ENCODE assay signal across 1 cellular context in the genomic region with DNA sequence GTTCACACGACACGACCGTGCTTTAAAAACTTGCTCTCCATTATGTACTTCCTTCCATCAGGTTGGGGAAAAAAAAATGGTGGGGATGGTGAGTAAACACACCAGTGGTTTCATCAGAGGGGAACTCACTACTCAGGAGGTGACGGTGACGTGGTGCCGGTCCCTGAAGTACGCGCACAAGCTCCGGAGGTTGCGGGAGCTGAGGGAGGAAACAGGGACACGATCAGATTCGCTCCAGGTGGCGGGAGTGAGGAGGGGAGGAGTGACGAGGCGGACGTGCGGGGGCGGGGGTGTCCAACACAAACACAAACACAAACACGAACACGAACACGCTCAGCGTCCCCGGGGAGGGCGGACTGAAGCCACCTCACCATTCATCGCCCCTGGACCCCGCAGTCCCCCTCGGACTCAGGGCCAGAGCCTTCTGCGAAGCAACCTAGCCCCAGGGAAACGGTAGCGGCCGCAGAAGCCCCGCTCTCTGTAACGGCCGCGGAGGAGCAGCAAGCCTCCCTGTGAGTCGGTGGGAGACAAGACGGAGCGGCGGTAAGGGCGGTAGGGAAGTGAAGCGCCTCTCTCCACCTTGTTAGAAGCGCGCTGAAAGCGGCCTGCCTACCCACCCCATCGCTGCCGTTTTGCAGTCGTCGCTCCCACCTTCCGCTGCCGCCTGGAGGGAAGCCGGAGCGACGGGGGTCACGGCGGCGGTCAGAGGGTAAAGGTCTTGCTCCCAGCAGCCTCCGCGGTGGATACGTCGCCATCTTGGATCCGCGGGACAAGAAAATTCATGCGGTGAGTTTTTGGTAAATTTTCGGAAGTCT.
TF ChIP-seq lines count a peak whose summit lies in the region.

A gene with protein sequence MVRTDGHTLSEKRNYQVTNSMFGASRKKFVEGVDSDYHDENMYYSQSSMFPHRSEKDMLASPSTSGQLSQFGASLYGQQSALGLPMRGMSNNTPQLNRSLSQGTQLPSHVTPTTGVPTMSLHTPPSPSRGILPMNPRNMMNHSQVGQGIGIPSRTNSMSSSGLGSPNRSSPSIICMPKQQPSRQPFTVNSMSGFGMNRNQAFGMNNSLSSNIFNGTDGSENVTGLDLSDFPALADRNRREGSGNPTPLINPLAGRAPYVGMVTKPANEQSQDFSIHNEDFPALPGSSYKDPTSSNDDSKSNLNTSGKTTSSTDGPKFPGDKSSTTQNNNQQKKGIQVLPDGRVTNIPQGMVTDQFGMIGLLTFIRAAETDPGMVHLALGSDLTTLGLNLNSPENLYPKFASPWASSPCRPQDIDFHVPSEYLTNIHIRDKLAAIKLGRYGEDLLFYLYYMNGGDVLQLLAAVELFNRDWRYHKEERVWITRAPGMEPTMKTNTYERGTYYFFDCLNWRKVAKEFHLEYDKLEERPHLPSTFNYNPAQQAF (plus strand): TSS at position 739 of the 815 bp plus-strand sequence. CDS start 34,794 bp downstream, outside the sequence.

TF ChIP-seq in HepG2, 621 proteins besides CTCF, POLR2A, EP300 and RAD21 (continued from another document and continues in another):
- TF ChIP-seq RELA (CRISPR knock-in tag; IDR thresholded peaks at IDR 0.05) (0 out of 2 replicates have a peak, but pooled peaks have one; percentile 74), TAF1 (CRISPR knock-in tag; IDR thresholded peaks at IDR 0.05) (peak; percentile 84), ZNF781 (CRISPR knock-in tag; IDR thresholded peaks at IDR 0.05; ENCODE audit: borderline replicate concordance, not compliant biosample characterization) (no peak), CREM (IDR thresholded peaks at IDR 0.05) (peak; percentile 64), CREM (CRISPR knock-in tag; IDR thresholded peaks at IDR 0.05) (no peak; the same call in 1 of the 2 replicates), BRD4 (CRISPR knock-in tag; IDR thresholded peaks at IDR 0.05) (peak; percentile 14; the same call in 1 of the 2 replicates), ZNF292 (CRISPR knock-in tag; IDR thresholded peaks at IDR 0.05; ENCODE audit: borderline replicate concordance, low read depth) (peak; percentile 90), ZNF780A (CRISPR knock-in tag; IDR thresholded peaks at IDR 0.05) (peak; percentile 84; the same call in 1 of the 2 replicates), MEIS2 (CRISPR knock-in tag; IDR thresholded peaks at IDR 0.05) (no peak), ZNF720 (CRISPR knock-in tag; IDR thresholded peaks at IDR 0.05) (no peak), ZBTB21 (CRISPR knock-in tag; IDR thresholded peaks at IDR 0.05) (peak; percentile 92), MIER3 (CRISPR knock-in tag; IDR thresholded peaks at IDR 0.05; ENCODE audit: borderline replicate concordance) (0 out of 2 replicates have a peak, but pooled peaks have one; percentile 18), ZNF230 (CRISPR knock-in tag; IDR thresholded peaks at IDR 0.05) (peak; percentile 79; the same call in 1 of the 2 replicates), KLF11 (CRISPR knock-in tag; IDR thresholded peaks at IDR 0.05) (0 out of 2 replicates have a peak, but pooled peaks have one; percentile 41), ZSCAN21 (CRISPR knock-in tag; IDR thresholded peaks at IDR 0.05; ENCODE audit: borderline replicate concordance) (peak; percentile 53; the same call in 1 of the 2 replicates), ZBTB20 (CRISPR knock-in tag; IDR thresholded peaks at IDR 0.05; ENCODE audit: borderline replicate concordance, low read depth) (no peak), ZNF3 (CRISPR knock-in tag; IDR thresholded peaks at IDR 0.05) (peak; percentile 51; the same call in 1 of the 2 replicates), GLI4 (CRISPR knock-in tag; IDR thresholded peaks at IDR 0.05; ENCODE audit: borderline replicate concordance) (0 out of 2 replicates have a peak, but pooled peaks have one; percentile 94), REXO4 (CRISPR knock-in tag; IDR thresholded peaks at IDR 0.05; ENCODE audit: borderline replicate concordance) (no peak), TMF1 (CRISPR knock-in tag; IDR thresholded peaks at IDR 0.05; ENCODE audit: low read depth) (peak; percentile 85), KAT2B (IDR thresholded peaks at IDR 0.05; ENCODE audit: borderline replicate concordance, low read depth, low read length) (no peak), ZFP36L2 (CRISPR knock-in tag; IDR thresholded peaks at IDR 0.05) (no peak), FOXA1 (IDR thresholded peaks at IDR 0.05) (no peak), FOXA1 (CRISPR knock-in tag; IDR thresholded peaks at IDR 0.05) (peak; percentile 84), SAP130 (CRISPR knock-in tag; IDR thresholded peaks at IDR 0.05; ENCODE audit: low read depth) (peak; percentile 60), PPARG (CRISPR knock-in tag; conservative IDR thresholded peaks at IDR 0.05) (0 out of 2 replicates have a peak, but pooled peaks have one; percentile 21), ONECUT2 (CRISPR knock-in tag; IDR thresholded peaks at IDR 0.05) (no peak), ZNF761 (CRISPR knock-in tag; conservative IDR thresholded peaks at IDR 0.05) (peak; percentile 65; the same call in 1 of the 2 replicates), NFATC3 (CRISPR knock-in tag; IDR thresholded peaks at IDR 0.05) (no peak), ZNF878 (CRISPR knock-in tag; IDR thresholded peaks at IDR 0.05) (no peak; the same call in 1 of the 2 replicates), FOXA3 (CRISPR knock-in tag; IDR thresholded peaks at IDR 0.05) (peak; percentile 75), ZNF746 (CRISPR knock-in tag; IDR thresholded peaks at IDR 0.05) (peak; percentile 78)
- TF ChIP-seq, protein P1, sequence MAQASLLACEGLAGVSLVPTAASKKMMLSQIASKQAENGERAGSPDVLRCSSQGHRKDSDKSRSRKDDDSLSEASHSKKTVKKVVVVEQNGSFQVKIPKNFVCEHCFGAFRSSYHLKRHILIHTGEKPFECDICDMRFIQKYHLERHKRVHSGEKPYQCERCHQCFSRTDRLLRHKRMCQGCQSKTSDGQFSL (CRISPR knock-in tag; IDR thresholded peaks at IDR 0.05) = 0 out of 2 replicates have a peak, but pooled peaks have one; percentile 35
- TF ChIP-seq, protein P2, sequence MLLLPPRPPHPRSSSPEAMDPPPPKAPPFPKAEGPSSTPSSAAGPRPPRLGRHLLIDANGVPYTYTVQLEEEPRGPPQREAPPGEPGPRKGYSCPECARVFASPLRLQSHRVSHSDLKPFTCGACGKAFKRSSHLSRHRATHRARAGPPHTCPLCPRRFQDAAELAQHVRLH (CRISPR knock-in tag; IDR thresholded peaks at IDR 0.05; ENCODE audit: borderline replicate concordance, low read depth) = peak; percentile 68
- TF ChIP-seq, protein P3, sequence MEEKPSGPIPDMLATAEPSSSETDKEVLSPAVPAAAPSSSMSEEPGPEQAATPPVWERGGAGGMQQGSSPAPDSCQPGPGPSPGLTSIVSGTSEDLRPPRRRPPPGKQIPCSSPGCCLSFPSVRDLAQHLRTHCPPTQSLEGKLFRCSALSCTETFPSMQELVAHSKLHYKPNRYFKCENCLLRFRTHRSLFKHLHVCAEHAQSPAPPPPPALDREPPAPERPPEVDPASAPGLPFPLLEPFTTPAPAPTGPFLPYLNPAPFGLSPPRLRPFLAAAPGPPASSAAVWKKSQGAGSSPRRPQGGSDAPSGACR (CRISPR knock-in tag; IDR thresholded peaks at IDR 0.05) = peak; percentile 96; the same call in 1 of the 2 replicates
- TF ChIP-seq, protein P4, sequence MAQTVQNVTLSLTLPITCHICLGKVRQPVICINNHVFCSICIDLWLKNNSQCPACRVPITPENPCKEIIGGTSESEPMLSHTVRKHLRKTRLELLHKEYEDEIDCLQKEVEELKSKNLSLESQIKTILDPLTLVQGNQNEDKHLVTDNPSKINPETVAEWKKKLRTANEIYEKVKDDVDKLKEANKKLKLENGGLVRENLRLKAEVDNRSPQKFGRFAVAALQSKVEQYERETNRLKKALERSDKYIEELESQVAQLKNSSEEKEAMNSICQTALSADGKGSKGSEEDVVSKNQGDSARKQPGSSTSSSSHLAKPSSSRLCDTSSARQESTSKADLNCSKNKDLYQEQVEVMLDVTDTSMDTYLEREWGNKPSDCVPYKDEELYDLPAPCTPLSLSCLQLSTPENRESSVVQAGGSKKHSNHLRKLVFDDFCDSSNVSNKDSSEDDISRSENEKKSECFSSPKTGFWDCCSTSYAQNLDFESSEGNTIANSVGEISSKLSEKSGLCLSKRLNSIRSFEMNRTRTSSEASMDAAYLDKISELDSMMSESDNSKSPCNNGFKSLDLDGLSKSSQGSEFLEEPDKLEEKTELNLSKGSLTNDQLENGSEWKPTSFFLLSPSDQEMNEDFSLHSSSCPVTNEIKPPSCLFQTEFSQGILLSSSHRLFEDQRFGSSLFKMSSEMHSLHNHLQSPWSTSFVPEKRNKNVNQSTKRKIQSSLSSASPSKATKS (CRISPR knock-in tag; IDR thresholded peaks at IDR 0.05) = no peak; the same call in 1 of the 2 replicates
- TF ChIP-seq, protein P5, sequence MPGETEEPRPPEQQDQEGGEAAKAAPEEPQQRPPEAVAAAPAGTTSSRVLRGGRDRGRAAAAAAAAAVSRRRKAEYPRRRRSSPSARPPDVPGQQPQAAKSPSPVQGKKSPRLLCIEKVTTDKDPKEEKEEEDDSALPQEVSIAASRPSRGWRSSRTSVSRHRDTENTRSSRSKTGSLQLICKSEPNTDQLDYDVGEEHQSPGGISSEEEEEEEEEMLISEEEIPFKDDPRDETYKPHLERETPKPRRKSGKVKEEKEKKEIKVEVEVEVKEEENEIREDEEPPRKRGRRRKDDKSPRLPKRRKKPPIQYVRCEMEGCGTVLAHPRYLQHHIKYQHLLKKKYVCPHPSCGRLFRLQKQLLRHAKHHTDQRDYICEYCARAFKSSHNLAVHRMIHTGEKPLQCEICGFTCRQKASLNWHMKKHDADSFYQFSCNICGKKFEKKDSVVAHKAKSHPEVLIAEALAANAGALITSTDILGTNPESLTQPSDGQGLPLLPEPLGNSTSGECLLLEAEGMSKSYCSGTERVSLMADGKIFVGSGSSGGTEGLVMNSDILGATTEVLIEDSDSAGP (CRISPR knock-in tag; IDR thresholded peaks at IDR 0.05; ENCODE audit: borderline replicate concordance) = peak; percentile 85
- TF ChIP-seq, protein P6, sequence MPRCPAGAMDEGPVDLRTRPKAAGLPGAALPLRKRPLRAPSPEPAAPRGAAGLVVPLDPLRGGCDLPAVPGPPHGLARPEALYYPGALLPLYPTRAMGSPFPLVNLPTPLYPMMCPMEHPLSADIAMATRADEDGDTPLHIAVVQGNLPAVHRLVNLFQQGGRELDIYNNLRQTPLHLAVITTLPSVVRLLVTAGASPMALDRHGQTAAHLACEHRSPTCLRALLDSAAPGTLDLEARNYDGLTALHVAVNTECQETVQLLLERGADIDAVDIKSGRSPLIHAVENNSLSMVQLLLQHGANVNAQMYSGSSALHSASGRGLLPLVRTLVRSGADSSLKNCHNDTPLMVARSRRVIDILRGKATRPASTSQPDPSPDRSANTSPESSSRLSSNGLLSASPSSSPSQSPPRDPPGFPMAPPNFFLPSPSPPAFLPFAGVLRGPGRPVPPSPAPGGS (CRISPR knock-in tag; IDR thresholded peaks at IDR 0.05) = no peak; the same call in 1 of the 2 replicates
- TF ChIP-seq, protein P7, sequence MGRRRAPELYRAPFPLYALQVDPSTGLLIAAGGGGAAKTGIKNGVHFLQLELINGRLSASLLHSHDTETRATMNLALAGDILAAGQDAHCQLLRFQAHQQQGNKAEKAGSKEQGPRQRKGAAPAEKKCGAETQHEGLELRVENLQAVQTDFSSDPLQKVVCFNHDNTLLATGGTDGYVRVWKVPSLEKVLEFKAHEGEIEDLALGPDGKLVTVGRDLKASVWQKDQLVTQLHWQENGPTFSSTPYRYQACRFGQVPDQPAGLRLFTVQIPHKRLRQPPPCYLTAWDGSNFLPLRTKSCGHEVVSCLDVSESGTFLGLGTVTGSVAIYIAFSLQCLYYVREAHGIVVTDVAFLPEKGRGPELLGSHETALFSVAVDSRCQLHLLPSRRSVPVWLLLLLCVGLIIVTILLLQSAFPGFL (CRISPR knock-in tag; IDR thresholded peaks at IDR 0.05) = no peak
- TF ChIP-seq, protein P8, sequence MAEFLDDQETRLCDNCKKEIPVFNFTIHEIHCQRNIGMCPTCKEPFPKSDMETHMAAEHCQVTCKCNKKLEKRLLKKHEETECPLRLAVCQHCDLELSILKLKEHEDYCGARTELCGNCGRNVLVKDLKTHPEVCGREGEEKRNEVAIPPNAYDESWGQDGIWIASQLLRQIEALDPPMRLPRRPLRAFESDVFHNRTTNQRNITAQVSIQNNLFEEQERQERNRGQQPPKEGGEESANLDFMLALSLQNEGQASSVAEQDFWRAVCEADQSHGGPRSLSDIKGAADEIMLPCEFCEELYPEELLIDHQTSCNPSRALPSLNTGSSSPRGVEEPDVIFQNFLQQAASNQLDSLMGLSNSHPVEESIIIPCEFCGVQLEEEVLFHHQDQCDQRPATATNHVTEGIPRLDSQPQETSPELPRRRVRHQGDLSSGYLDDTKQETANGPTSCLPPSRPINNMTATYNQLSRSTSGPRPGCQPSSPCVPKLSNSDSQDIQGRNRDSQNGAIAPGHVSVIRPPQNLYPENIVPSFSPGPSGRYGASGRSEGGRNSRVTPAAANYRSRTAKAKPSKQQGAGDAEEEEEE (CRISPR knock-in tag; IDR thresholded peaks at IDR 0.05; ENCODE audit: borderline replicate concordance) = no peak
- TF ChIP-seq, protein P9, sequence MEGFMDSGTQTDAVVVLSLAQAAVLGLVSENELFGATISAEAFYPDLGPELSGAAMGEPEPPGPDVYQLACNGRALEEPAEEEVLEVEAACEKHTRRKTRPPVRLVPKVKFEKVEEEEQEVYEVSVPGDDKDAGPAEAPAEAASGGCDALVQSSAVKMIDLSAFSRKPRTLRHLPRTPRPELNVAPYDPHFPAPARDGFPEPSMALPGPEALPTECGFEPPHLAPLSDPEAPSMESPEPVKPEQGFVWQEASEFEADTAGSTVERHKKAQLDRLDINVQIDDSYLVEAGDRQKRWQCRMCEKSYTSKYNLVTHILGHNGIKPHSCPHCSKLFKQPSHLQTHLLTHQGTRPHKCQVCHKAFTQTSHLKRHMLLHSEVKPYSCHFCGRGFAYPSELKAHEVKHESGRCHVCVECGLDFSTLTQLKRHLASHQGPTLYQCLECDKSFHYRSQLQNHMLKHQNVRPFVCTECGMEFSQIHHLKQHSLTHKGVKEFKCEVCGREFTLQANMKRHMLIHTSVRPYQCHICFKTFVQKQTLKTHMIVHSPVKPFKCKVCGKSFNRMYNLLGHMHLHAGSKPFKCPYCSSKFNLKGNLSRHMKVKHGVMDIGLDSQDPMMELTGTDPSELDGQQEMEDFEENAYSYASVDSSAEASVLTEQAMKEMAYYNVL (CRISPR knock-in tag; IDR thresholded peaks at IDR 0.05; ENCODE audit: borderline replicate concordance) = no peak; the same call in 1 of the 2 replicates
- TF ChIP-seq, protein P10, sequence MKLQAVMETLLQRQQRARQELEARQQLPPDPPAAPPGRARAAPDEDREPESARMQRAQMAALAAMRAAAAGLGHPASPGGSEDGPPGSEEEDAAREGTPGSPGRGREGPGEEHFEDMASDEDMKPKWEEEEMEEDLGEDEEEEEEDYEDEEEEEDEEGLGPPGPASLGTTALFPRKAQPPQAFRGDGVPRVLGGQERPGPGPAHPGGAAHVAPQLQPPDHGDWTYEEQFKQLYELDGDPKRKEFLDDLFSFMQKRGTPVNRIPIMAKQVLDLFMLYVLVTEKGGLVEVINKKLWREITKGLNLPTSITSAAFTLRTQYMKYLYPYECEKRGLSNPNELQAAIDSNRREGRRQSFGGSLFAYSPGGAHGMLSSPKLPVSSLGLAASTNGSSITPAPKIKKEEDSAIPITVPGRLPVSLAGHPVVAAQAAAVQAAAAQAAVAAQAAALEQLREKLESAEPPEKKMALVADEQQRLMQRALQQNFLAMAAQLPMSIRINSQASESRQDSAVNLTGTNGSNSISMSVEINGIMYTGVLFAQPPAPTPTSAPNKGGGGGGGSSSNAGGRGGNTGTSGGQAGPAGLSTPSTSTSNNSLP (IDR thresholded peaks at IDR 0.05; ENCODE audit: low read depth, low read length) = no peak
